6 cellular contexts compared by ENCODE assay signal in genomic region chr12:53495903-53496751, GRCh38. TPM values are rescaled to one million over a fixed set of nuclear protein-coding genes. Genes with fewer than 3 reads are reported as not detected.
DNase-seq lines count a peak whose midpoint lies in the region; FAIRE-seq and TF ChIP-seq lines count a peak whose summit lies in the region.

No MANE protein-coding gene starts in this region.

- intact Hi-C loops in kidney (cut with DNase I), result no loop called here

- H3K36me3 ChIP-seq in Peyer's patch (no peaks in the 10 kb centered on the region), kidney (ENCODE audit: control insufficient read depth in 1 of 2, insufficient read depth in 2 of 2, low read length in 2 of 2) (no peaks in the 10 kb centered on the region)

- peak overlapping the region in 3 of 4 donors; percentile 23 to 49 (median 31) for H3K27ac ChIP-seq in Peyer's patch
- H3K27ac ChIP-seq in kidney (ENCODE audit: low read depth in 2 of 2, low read length in 2 of 2), result peak overlapping the region; percentile 6 to 52

- H3K4me3 ChIP-seq in AG10803 (ENCODE audit: low read length) (peak overlapping the region; percentile 26), Peyer's patch (no peak overlapping the region), kidney (ENCODE audit: low read length in 2 of 2) (no peak overlapping the region)

- H3K9ac ChIP-seq in kidney (ENCODE audit: low read length in 2 of 2), result peak overlapping the region in 1 of 2 donors; percentile 30

- no peak for FAIRE-seq in kidney (lab: Jason Lieb, UNC)

- peak in 1 of 2 donors; percentile 14 for TF ChIP-seq POLR2A in Peyer's patch (IDR thresholded peaks at IDR 0.05)

- peak; percentile 76 for DNase-seq in AG10803 (ENCODE audit: low read depth)
- DNase-seq in Peyer's patch, result peak in 1 of 3 donors; percentile 71
- DNase-seq in kidney, result peak; percentile 86
- DNase-seq in stimulated activated CD4-positive, alpha-beta T cell treated with anti-CD3 and anti-CD28 coated beads, Interleukin-15, amount 100 ng/mL, for 24 hours, result no peak
- no peak for DNase-seq in LoVo (ENCODE audit: low spot score)
- DNase-seq in activated CD4-positive, alpha-beta T cell treated with anti-CD3 and anti-CD28 coated beads for 4 hours, result no peak

- TF ChIP-seq CTCF in AG10803 (conservative IDR thresholded peaks at IDR 0.05; ENCODE audit: low read length) (no peak), Peyer's patch (IDR thresholded peaks at IDR 0.05) (no peak), kidney (IDR thresholded peaks at IDR 0.05; ENCODE audit: borderline replicate concordance, extremely low read depth, insufficient read depth) (no peak)

- peaks cover 0 to 27% (median 9%) of the 10 kb centered on the region in 4 donors for H3K4me1 ChIP-seq in Peyer's patch
- H3K4me1 ChIP-seq in kidney (ENCODE audit: control insufficient read depth in 1 of 2, insufficient read depth in 1 of 2, low read depth in 1 of 2, low read length in 2 of 2), result peaks cover 23 to 26% of the 10 kb centered on the region in 2 donors

- no peaks in the 10 kb centered on the region for H3K27me3 ChIP-seq in Peyer's patch

- H3K9me3 ChIP-seq in Peyer's patch (no peaks in the 10 kb centered on the region), kidney (ENCODE audit: control insufficient read depth in 1 of 2, low read length in 2 of 2) (no peaks in the 10 kb centered on the region)

RNA-seq across cellular contexts. Expression of gene MAP3K12, which starts 3.1 kb away (rescaled TPM):
- 10 to 100 TPM in 3 of 4 donors, 1 to 10 TPM in 1; 6.5 to 44.6 (median 11.6) TPM for total RNA-seq in Peyer's patch
- total RNA-seq in kidney, result 21.8 TPM
- 15.2 TPM for polyA plus RNA-seq in kidney (ENCODE audit: insufficient read depth, low read depth, low replicate concordance)

RNA-seq across cellular contexts. Expression of gene TARBP2, which starts 5.0 kb away (rescaled TPM):
- 10 to 100 TPM; 25.7 to 30.3 (median 27.2) TPM for total RNA-seq in Peyer's patch
- 32.5 TPM for total RNA-seq in kidney
- 36.3 TPM for polyA plus RNA-seq in kidney (ENCODE audit: insufficient read depth, low read depth, low replicate concordance)

RNA-seq across cellular contexts. Expression of gene NPFF, which starts 11.2 kb away (rescaled TPM):
- total RNA-seq in Peyer's patch (not detected), kidney (not detected)
- 1.3 TPM for polyA plus RNA-seq in kidney (ENCODE audit: insufficient read depth, low read depth, low replicate concordance)

RNA-seq across cellular contexts. Expression of gene PCBP2, which starts 44.2 kb away (rescaled TPM):
- 100 to 1,000 TPM; 384 to 549 (median 500) TPM for total RNA-seq in Peyer's patch
- 732 TPM for total RNA-seq in kidney
- 597 TPM for polyA plus RNA-seq in kidney (ENCODE audit: insufficient read depth, low read depth, low replicate concordance)

RNA-seq across cellular contexts. Expression of gene PRR13, which starts 54.6 kb away (rescaled TPM):
- 100 to 1,000 TPM; 160 to 541 (median 423) TPM for total RNA-seq in Peyer's patch
- 226 TPM for total RNA-seq in kidney
- 889 TPM for polyA plus RNA-seq in kidney (ENCODE audit: insufficient read depth, low read depth, low replicate concordance)

Comparison
In these comparisons a context has a peak if more than half of its experiments do, and no peak if none do; other contexts are left out.
1. DNase-seq: peak in AG10803 (single experiment) and kidney (single experiment); none in stimulated activated CD4-positive, alpha-beta T cell treated with anti-CD3 and anti-CD28 coated beads, Interleukin-15, amount 100 ng/mL, for 24 hours (single experiment), LoVo (single experiment) and activated CD4-positive, alpha-beta T cell treated with anti-CD3 and anti-CD28 coated beads for 4 hours (0 of 2).